22 cellular contexts compared by ENCODE assay signal in genomic region chr1:226470921-226471320, GRCh38.
"Had no signal": no experiment of that assay in that cellular context is flagged by ENCODE, and none has a peak within 500 bp of the region (broad histone marks: within the 10 kb centered on the region; RNA-seq: fewer than 3 reads in every experiment).

No MANE protein-coding gene starts in this region.

- ATAC-seq: effector memory CD8-positive, alpha-beta T cell; esophagus mucosa; gastrocnemius medialis; heart right ventricle; left lung; left ventricle myocardium superior; lower lobe of right lung; naive thymus-derived CD4-positive, alpha-beta T cell had no signal

- H3K27me3 ChIP-seq: colonic mucosa, gastrocnemius medialis, heart right ventricle, left lung had no signal

- DNase-seq: colonic mucosa; cortex of kidney; effector CD8-positive, alpha-beta T cell; effector memory CD8-positive, alpha-beta T cell; endodermal cell; erythroblast; esophagus squamous epithelium; foreskin fibroblast; foreskin melanocyte; gastrocnemius medialis; glutamatergic neuron; head of caudate nucleus; heart right ventricle; hippocampal formation; left lung; left ventricle myocardium superior; lower lobe of right lung; mesenchymal stem cell; mucosa of descending colon; naive thymus-derived CD4-positive, alpha-beta T cell had no signal

- H3K4me3 ChIP-seq: colonic mucosa, esophagus squamous epithelium, gastrocnemius medialis, heart right ventricle, left lung, lower lobe of right lung, mucosa of descending colon had no signal

- H3K9me3 ChIP-seq: colonic mucosa, esophagus squamous epithelium, gastrocnemius medialis, heart right ventricle, left lung, lower lobe of right lung, mucosa of descending colon had no signal

- H3K4me1 ChIP-seq: colonic mucosa, esophagus squamous epithelium, gastrocnemius medialis, left lung, lower lobe of right lung had no signal

- H3K27ac ChIP-seq: colonic mucosa, epithelial cell of prostate, esophagus squamous epithelium, gastrocnemius medialis, heart right ventricle, left lung, lower lobe of right lung had no signal

- H3K36me3 ChIP-seq: colonic mucosa, esophagus squamous epithelium, gastrocnemius medialis, heart right ventricle, left lung, lower lobe of right lung had no signal
